Comparison of ENCODE assay signal across 12 cellular contexts in genomic region chr11:15180212-15180814, GRCh38.
DNase-seq lines count a peak whose midpoint lies in the region; ATAC-seq lines count a peak whose summit lies in the region.
"Had no signal": no experiment of that assay in that cellular context is flagged by ENCODE, and none has a peak within 500 bp of the region (broad histone marks: within the 10 kb centered on the region; RNA-seq: fewer than 3 reads in every experiment).

No MANE protein-coding gene starts in this region.

- H3K9me3 ChIP-seq in SK-N-MC (ENCODE audit: low read depth, low read length), result no peaks in the 10 kb centered on the region
- H3K9me3 ChIP-seq: SJSA1 had no signal

- ATAC-seq in GM19452 (IDR thresholded peaks at IDR 0.05; ENCODE audit: unreplicated experiment) (peak; percentile 92), HG02763 (IDR thresholded peaks at IDR 0.05; ENCODE audit: unreplicated experiment) (peak; percentile 61), GM19397 (IDR thresholded peaks at IDR 0.05; ENCODE audit: unreplicated experiment) (no peak)
- ATAC-seq: activated CD8-positive, alpha-beta memory T cell treated with anti-CD3 and anti-CD28 coated beads, Interleukin-2, amount 10 ng/mL, durations not matched to agents 7 days and 5 days had no signal

- no peak overlapping the region for H3K4me3 ChIP-seq in SK-N-MC
- H3K4me3 ChIP-seq: SJSA1 had no signal

- H3K27ac ChIP-seq in SK-N-MC, result 0 out of 2 replicates have a peak overlapping the region, but pooled peaks have one; percentile 20
- H3K27ac ChIP-seq: SJSA1 had no signal

- H3K9ac ChIP-seq in SK-N-MC (ENCODE audit: insufficient read length), result no peak overlapping the region

- no peaks in the 10 kb centered on the region for H3K36me3 ChIP-seq in SK-N-MC (ENCODE audit: insufficient read depth, low read length)
- H3K36me3 ChIP-seq: SJSA1 had no signal

- DNase-seq in ELR (ENCODE audit: low read depth) (peak; percentile 14), SK-N-MC (ENCODE audit: low read depth, low spot score) (no peak), mucosa of gallbladder (ENCODE audit: low spot score) (no peak), NCI-H187 treated with DMSO at 0.1 percent for 48 hours (lab: John Stamatoyannopoulos, UW) (no peak), CD1c-positive myeloid dendritic cell (ENCODE audit: extremely low spot score) (no peak)
- DNase-seq: activated CD8-positive, alpha-beta memory T cell treated with anti-CD3 and anti-CD28 coated beads, Interleukin-2, amount 10 ng/mL, durations not matched to agents 7 days and 5 days; GOT3; stimulated activated CD8-positive, alpha-beta memory T cell treated with anti-CD3 and anti-CD28 coated beads, Interleukin-4, amount 100 ng/mL, for 48 hours had no signal
